ENCODE assay signal across 8 cellular contexts in the genomic region with DNA sequence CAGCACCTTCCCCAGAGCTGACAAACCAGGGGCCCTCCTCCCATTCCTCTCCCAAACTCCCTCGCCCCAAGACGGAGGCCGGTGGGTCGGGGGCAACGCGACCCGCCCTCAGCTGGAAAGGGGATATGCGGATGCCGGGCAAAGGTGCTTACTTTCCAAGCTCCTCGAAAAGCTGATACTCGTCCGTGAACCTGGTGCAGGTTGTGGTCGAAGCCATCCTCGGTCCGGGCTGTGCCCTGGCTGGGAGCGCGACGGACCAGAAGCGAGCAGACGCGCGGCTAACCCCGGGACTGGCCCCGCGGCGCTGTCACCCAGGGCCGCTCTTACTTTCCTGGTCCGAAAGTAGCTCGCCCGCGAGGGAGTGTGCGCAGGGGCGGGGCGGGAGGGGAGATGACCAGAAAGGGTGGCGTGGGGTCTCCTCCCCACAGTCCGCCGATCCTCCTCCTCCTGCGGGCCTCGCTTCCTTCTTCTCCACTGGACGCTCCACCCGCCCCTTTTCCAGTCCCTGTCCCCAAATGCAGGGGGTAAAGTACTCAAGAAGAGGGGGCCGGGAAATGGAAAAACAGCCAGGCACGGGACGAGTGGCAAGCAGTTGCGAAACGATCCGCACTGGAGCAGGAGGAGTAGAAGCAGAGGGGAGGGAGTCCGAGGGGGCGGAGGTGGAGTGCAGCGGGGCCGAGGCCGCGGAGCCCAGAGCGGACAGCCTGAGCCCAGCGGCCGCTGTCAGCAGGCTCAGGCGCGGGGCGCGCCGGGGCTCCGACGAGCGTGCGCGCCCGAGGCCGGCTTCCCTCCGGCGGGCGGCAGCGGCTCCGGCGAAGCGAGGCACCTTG. TPM values are rescaled to one million over a fixed set of nuclear protein-coding genes. Genes with fewer than 3 reads are reported as not detected.
DNase-seq lines count a peak whose midpoint lies in the region; ATAC-seq lines count a peak whose summit lies in the region.

No MANE protein-coding gene starts in this region.

- POLR2A ChIA-PET in activated CD8-positive, alpha-beta T cell treated with anti-CD3 and anti-CD28 coated beads, Interleukin-2, amount 10 ng/mL, durations not matched to agents 7 days and 5 days (lab: Charles Lee) = interaction anchor here (0.7 to 2.4 kb wide), 8 partner anchors 9 to 213 kb away, joined by 3 to 10 read pairs (median 4); no protein-coding TSS in a partner anchor

- no peaks in the 10 kb centered on the region for H3K9me3 Mint-ChIP-seq in activated CD8-positive, alpha-beta T cell treated with anti-CD3 and anti-CD28 coated beads, Interleukin-2, amount 10 ng/mL, durations not matched to agents 7 days and 5 days (ENCODE audit: insufficient read depth)
- no peaks in the 10 kb centered on the region for H3K9me3 Mint-ChIP-seq in effector memory CD8-positive, alpha-beta T cell

- peak overlapping the region; percentile 93 for H3K4me3 Mint-ChIP-seq in activated CD8-positive, alpha-beta T cell treated with anti-CD3 and anti-CD28 coated beads, Interleukin-2, amount 10 ng/mL, durations not matched to agents 7 days and 5 days
- peak overlapping the region; percentile 86 to 90 for H3K4me3 Mint-ChIP-seq in effector memory CD8-positive, alpha-beta T cell

- peak overlapping the region; percentile 100 for H3K27ac Mint-ChIP-seq in activated CD8-positive, alpha-beta T cell treated with anti-CD3 and anti-CD28 coated beads, Interleukin-2, amount 10 ng/mL, durations not matched to agents 7 days and 5 days
- peak overlapping the region; percentile 96 to 99 for H3K27ac Mint-ChIP-seq in effector memory CD8-positive, alpha-beta T cell

- DNase-seq in NCI-H2227 (lab: John Stamatoyannopoulos, UW; ENCODE audit: unreplicated experiment) (peak; percentile 60), NCI-H2227 treated with DMSO at 0.1 percent for 48 hours (lab: John Stamatoyannopoulos, UW) (no peak), NCI-H446 treated with DMSO at 0.1 percent for 48 hours (lab: John Stamatoyannopoulos, UW) (peak; percentile 41), medulla oblongata (ENCODE audit: extremely low spot score) (peak; percentile 68)
- peak; percentile 57 for DNase-seq in activated CD8-positive, alpha-beta T cell treated with anti-CD3 and anti-CD28 coated beads, Interleukin-2, amount 10 ng/mL, durations not matched to agents 7 days and 5 days
- peak in 2 of 3 experiments; percentile 23 to 24 for DNase-seq in effector memory CD8-positive, alpha-beta T cell
- DNase-seq in stimulated activated CD8-positive, alpha-beta memory T cell treated with anti-CD3 and anti-CD28 coated beads, Interleukin-12 subunit alpha, Interleukin-12 subunit beta, amount 100 ng/mL, for 4 hours (ENCODE audit: low read depth) = peak; percentile 27

- peaks cover 37% of the 10 kb centered on the region for H3K4me1 Mint-ChIP-seq in activated CD8-positive, alpha-beta T cell treated with anti-CD3 and anti-CD28 coated beads, Interleukin-2, amount 10 ng/mL, durations not matched to agents 7 days and 5 days (ENCODE audit: low read depth)
- peaks cover 24 to 28% of the 10 kb centered on the region in 2 donors for H3K4me1 Mint-ChIP-seq in effector memory CD8-positive, alpha-beta T cell (ENCODE audit: low read depth in 2 of 2)

- peak; percentile 30 for ATAC-seq in HG02642 (IDR thresholded peaks at IDR 0.05; ENCODE audit: poor library complexity, unreplicated experiment)
- peak; percentile 34 for ATAC-seq in activated CD8-positive, alpha-beta T cell treated with anti-CD3 and anti-CD28 coated beads, Interleukin-2, amount 10 ng/mL, durations not matched to agents 7 days and 5 days
- ATAC-seq in effector memory CD8-positive, alpha-beta T cell (replicated peaks) = no peak

- CTCF ChIA-PET in activated CD8-positive, alpha-beta T cell treated with anti-CD3 and anti-CD28 coated beads, Interleukin-2, amount 10 ng/mL, durations not matched to agents 7 days and 5 days (lab: Charles Lee) = interaction anchor here (0.7 to 1.5 kb wide), 7 partner anchors 76 to 366 kb away, joined by 3 to 7 read pairs (median 3); no protein-coding TSS in a partner anchor

- peaks cover 24% of the 10 kb centered on the region for H3K36me3 Mint-ChIP-seq in activated CD8-positive, alpha-beta T cell treated with anti-CD3 and anti-CD28 coated beads, Interleukin-2, amount 10 ng/mL, durations not matched to agents 7 days and 5 days (ENCODE audit: low read depth)
- H3K36me3 Mint-ChIP-seq in effector memory CD8-positive, alpha-beta T cell (ENCODE audit: insufficient read depth) = peaks cover 38% of the 10 kb centered on the region

- H3K27me3 Mint-ChIP-seq in activated CD8-positive, alpha-beta T cell treated with anti-CD3 and anti-CD28 coated beads, Interleukin-2, amount 10 ng/mL, durations not matched to agents 7 days and 5 days (ENCODE audit: low read depth) = no peaks in the 10 kb centered on the region
- no peaks in the 10 kb centered on the region for H3K27me3 Mint-ChIP-seq in effector memory CD8-positive, alpha-beta T cell

RNA-seq across cellular contexts. Expression of a gene that starts 0.5 kb away (rescaled TPM):
- total RNA-seq in activated CD8-positive, alpha-beta T cell treated with anti-CD3 and anti-CD28 coated beads, Interleukin-2, amount 10 ng/mL, durations not matched to agents 7 days and 5 days = 10 to 100 TPM; 30.7 to 31.1 TPM
